ENCODE assay signal across 14 cellular contexts in the genomic region with DNA sequence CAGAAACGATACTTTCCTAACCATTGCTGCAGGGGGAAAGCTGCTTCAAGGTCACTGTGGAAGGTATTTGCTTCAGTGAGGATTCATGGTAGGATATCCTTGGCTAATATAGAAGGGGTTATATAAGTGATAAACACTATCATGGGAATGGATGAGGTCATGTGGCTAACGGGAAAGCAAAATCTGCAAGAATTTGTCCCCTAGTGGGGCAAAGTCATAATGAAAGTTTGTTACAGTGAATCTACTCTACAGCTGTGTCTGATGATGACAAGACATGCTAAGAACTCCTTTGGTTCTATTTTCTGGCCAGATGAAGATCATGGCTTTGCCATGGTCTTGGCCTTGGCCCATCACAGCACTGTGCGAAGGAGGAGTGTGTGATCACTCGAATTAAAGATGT. TPM values are rescaled to one million over a fixed set of nuclear protein-coding genes. Genes with fewer than 3 reads are reported as not detected.
A peak's percentile ranks its signal among the peaks of the same experiment; 100 is the strongest.
DNase-seq lines count a peak whose midpoint lies in the region; ATAC-seq and TF ChIP-seq lines count a peak whose summit lies in the region.
"Had no signal": no experiment of that assay in that cellular context is flagged by ENCODE, and none has a peak within 500 bp of the region (broad histone marks: within the 10 kb centered on the region; RNA-seq: fewer than 3 reads in every experiment).

No MANE protein-coding gene starts in this region.

- CTCF ChIA-PET in activated CD8-positive, alpha-beta T cell treated with anti-CD3 and anti-CD28 coated beads, Interleukin-2, amount 10 ng/mL, durations not matched to agents 7 days and 5 days (lab: Charles Lee), result interaction anchor here (0.6 to 5.8 kb wide), 21 partner anchors 8 to 342 kb away, joined by 3 to 148 read pairs (median 8); no protein-coding TSS in a partner anchor

- intact Hi-C loops in natural killer cell (cut with micrococcal nuclease), result loop anchor here (5.0 kb wide), 1 partner anchor 269 kb away; no protein-coding TSS in a partner anchor

- no peaks in the 10 kb centered on the region for H3K36me3 Mint-ChIP-seq in natural killer cell treated with Interleukin-12 subunit alpha and Interleukin-12 subunit beta and Interleukin-15 and Interleukin-18, amount 100 ng/mL, for 72 hours
- no peaks in the 10 kb centered on the region for H3K36me3 Mint-ChIP-seq in natural killer cell
- no peaks in the 10 kb centered on the region for H3K36me3 Mint-ChIP-seq in activated CD8-positive, alpha-beta T cell treated with anti-CD3 and anti-CD28 coated beads, Interleukin-2, amount 10 ng/mL, durations not matched to agents 7 days and 5 days (ENCODE audit: low read depth)

- peaks cover 3 to 6% of the 10 kb centered on the region in 2 donors for H3K27me3 Mint-ChIP-seq in natural killer cell treated with Interleukin-12 subunit alpha and Interleukin-12 subunit beta and Interleukin-15 and Interleukin-18, amount 100 ng/mL, for 72 hours
- peaks cover 0 to 3% of the 10 kb centered on the region in 2 donors for H3K27me3 Mint-ChIP-seq in natural killer cell (ENCODE audit: low read depth in 2 of 2)
- peaks cover 3% of the 10 kb centered on the region for H3K27me3 Mint-ChIP-seq in activated CD8-positive, alpha-beta T cell treated with anti-CD3 and anti-CD28 coated beads, Interleukin-2, amount 10 ng/mL, durations not matched to agents 7 days and 5 days (ENCODE audit: low read depth)

- H3K4me1 Mint-ChIP-seq in natural killer cell treated with Interleukin-12 subunit alpha and Interleukin-12 subunit beta and Interleukin-15 and Interleukin-18, amount 100 ng/mL, for 72 hours (ENCODE audit: low read depth in 2 of 2), result peaks cover 7 to 10% of the 10 kb centered on the region in 2 donors
- no peaks in the 10 kb centered on the region for H3K4me1 Mint-ChIP-seq in natural killer cell
- peaks cover 9% of the 10 kb centered on the region for H3K4me1 Mint-ChIP-seq in activated CD8-positive, alpha-beta T cell treated with anti-CD3 and anti-CD28 coated beads, Interleukin-2, amount 10 ng/mL, durations not matched to agents 7 days and 5 days (ENCODE audit: low read depth)

- peak; percentile 17 to 26 for ATAC-seq in natural killer cell treated with Interleukin-12 subunit alpha and Interleukin-12 subunit beta and Interleukin-15 and Interleukin-18, amount 100 ng/mL, for 72 hours
- no peak for ATAC-seq in natural killer cell
- ATAC-seq in GM21786 (IDR thresholded peaks at IDR 0.05; ENCODE audit: unreplicated experiment), result peak; percentile 44
- peak; percentile 55 for ATAC-seq in HG03432 (IDR thresholded peaks at IDR 0.05; ENCODE audit: unreplicated experiment)
- ATAC-seq in activated CD8-positive, alpha-beta T cell treated with anti-CD3 and anti-CD28 coated beads, Interleukin-2, amount 10 ng/mL, durations not matched to agents 7 days and 5 days, result no peak
- ATAC-seq: HepG2 had no signal

- no peak overlapping the region for H3K4me3 Mint-ChIP-seq in natural killer cell treated with Interleukin-12 subunit alpha and Interleukin-12 subunit beta and Interleukin-15 and Interleukin-18, amount 100 ng/mL, for 72 hours
- no peak overlapping the region for H3K4me3 Mint-ChIP-seq in natural killer cell
- H3K4me3 Mint-ChIP-seq in activated CD8-positive, alpha-beta T cell treated with anti-CD3 and anti-CD28 coated beads, Interleukin-2, amount 10 ng/mL, durations not matched to agents 7 days and 5 days, result no peak overlapping the region

- no peak for DNase-seq in natural killer cell treated with Interleukin-12 subunit alpha and Interleukin-12 subunit beta and Interleukin-15 and Interleukin-18, amount 100 ng/mL, for 72 hours (ENCODE audit: low spot score)
- DNase-seq in natural killer cell (no peak), superior temporal gyrus (ENCODE audit: extremely low spot score) (no peak), NCI-H526 (lab: John Stamatoyannopoulos, UW) (no peak), NCI-H1105 treated with DMSO at 0.1 percent for 48 hours (lab: John Stamatoyannopoulos, UW) (no peak)
- DNase-seq in activated CD8-positive, alpha-beta T cell treated with anti-CD3 and anti-CD28 coated beads, Interleukin-2, amount 10 ng/mL, durations not matched to agents 7 days and 5 days, result no peak
- DNase-seq: GM23248, NCI-H2029, Peyer's patch, uterus had no signal

- H3K27ac Mint-ChIP-seq in natural killer cell treated with Interleukin-12 subunit alpha and Interleukin-12 subunit beta and Interleukin-15 and Interleukin-18, amount 100 ng/mL, for 72 hours, result peak overlapping the region; percentile 32 to 42
- no peak overlapping the region for H3K27ac Mint-ChIP-seq in natural killer cell
- H3K27ac Mint-ChIP-seq in activated CD8-positive, alpha-beta T cell treated with anti-CD3 and anti-CD28 coated beads, Interleukin-2, amount 10 ng/mL, durations not matched to agents 7 days and 5 days, result no peak overlapping the region

- POLR2A ChIA-PET in activated CD8-positive, alpha-beta T cell treated with anti-CD3 and anti-CD28 coated beads, Interleukin-2, amount 10 ng/mL, durations not matched to agents 7 days and 5 days (lab: Charles Lee), result interaction anchor here (0.6 to 1.2 kb wide), 2 partner anchors 43 to 183 kb away, joined by 3 read pairs; no protein-coding TSS in a partner anchor

- TF ChIP-seq CTCF in natural killer cell (IDR thresholded peaks at IDR 0.05), result no peak

- no peaks in the 10 kb centered on the region for H3K9me3 Mint-ChIP-seq in natural killer cell treated with Interleukin-12 subunit alpha and Interleukin-12 subunit beta and Interleukin-15 and Interleukin-18, amount 100 ng/mL, for 72 hours
- no peaks in the 10 kb centered on the region for H3K9me3 Mint-ChIP-seq in natural killer cell
- no peaks in the 10 kb centered on the region for H3K9me3 Mint-ChIP-seq in activated CD8-positive, alpha-beta T cell treated with anti-CD3 and anti-CD28 coated beads, Interleukin-2, amount 10 ng/mL, durations not matched to agents 7 days and 5 days (ENCODE audit: insufficient read depth)

RNA-seq across cellular contexts. Expression of a gene that starts 13.8 kb away (rescaled TPM):
- total RNA-seq in natural killer cell treated with Interleukin-12 subunit alpha and Interleukin-12 subunit beta and Interleukin-15 and Interleukin-18, amount 100 ng/mL, for 72 hours, result not detected
- total RNA-seq in natural killer cell, result not detected
- total RNA-seq in activated CD8-positive, alpha-beta T cell treated with anti-CD3 and anti-CD28 coated beads, Interleukin-2, amount 10 ng/mL, durations not matched to agents 7 days and 5 days, result not detected
- total RNA-seq: GM23248, HepG2, Peyer's patch, right atrium auricular region, uterus had no signal

Comparison
In these comparisons a context has a peak if more than half of its experiments do, and no peak if none do; other contexts are left out.
1. ATAC-seq: peak in natural killer cell treated with Interleukin-12 subunit alpha and Interleukin-12 subunit beta and Interleukin-15 and Interleukin-18, amount 100 ng/mL, for 72 hours (2 of 2), GM21786 (single experiment) and HG03432 (single experiment); none in natural killer cell (0 of 3) and activated CD8-positive, alpha-beta T cell treated with anti-CD3 and anti-CD28 coated beads, Interleukin-2, amount 10 ng/mL, durations not matched to agents 7 days and 5 days (single experiment).
2. H3K27ac Mint-ChIP-seq: peak in natural killer cell treated with Interleukin-12 subunit alpha and Interleukin-12 subunit beta and Interleukin-15 and Interleukin-18, amount 100 ng/mL, for 72 hours (2 of 2); none in natural killer cell (0 of 2) and activated CD8-positive, alpha-beta T cell treated with anti-CD3 and anti-CD28 coated beads, Interleukin-2, amount 10 ng/mL, durations not matched to agents 7 days and 5 days (single experiment).